ENCODE assay signal across 1 cellular context in genomic region chr4:73401412-73401811, GRCh38.
TF ChIP-seq lines count a peak whose summit lies in the region.

No MANE protein-coding gene starts in this region.

TF ChIP-seq in K562, 482 proteins besides CTCF, POLR2A, EP300 and RAD21:
- no peak for TF ChIP-seq PRPF4 (IDR thresholded peaks at IDR 0.05; ENCODE audit: insufficient read depth, low read depth, low read length, poor library complexity, severe bottlenecking)
- TF ChIP-seq CUX1 (CRISPR knock-in tag; IDR thresholded peaks at IDR 0.05), result no peak
- TF ChIP-seq POLR2AphosphoS5 (IDR thresholded peaks at IDR 0.05; ENCODE audit: control insufficient read depth, insufficient read depth, low read depth, low read length), result no peak
- TF ChIP-seq POLR2G (IDR thresholded peaks at IDR 0.05; ENCODE audit: low read depth, low read length), result no peak
- TF ChIP-seq SNRNP70 (optimal IDR thresholded peaks at IDR 0.05; ENCODE audit: low read depth, low read length), result no peak
- no peak for TF ChIP-seq NFE2 (IDR thresholded peaks at IDR 0.05; ENCODE audit: low read depth)
- no peak for TF ChIP-seq ZNF785 (CRISPR knock-in tag; IDR thresholded peaks at IDR 0.05)
- TF ChIP-seq CEBPZ (IDR thresholded peaks at IDR 0.05; ENCODE audit: borderline replicate concordance, low read depth, low read length), result no peak
- TF ChIP-seq SFPQ (IDR thresholded peaks at IDR 0.05; ENCODE audit: low read depth, low read length), result no peak
- no peak for TF ChIP-seq ZFPM2 (CRISPR knock-in tag; IDR thresholded peaks at IDR 0.05)
- TF ChIP-seq NR4A1 (CRISPR knock-in tag; IDR thresholded peaks at IDR 0.05), result no peak
- no peak for TF ChIP-seq NR4A1 (tag; IDR thresholded peaks at IDR 0.05)
- no peak for TF ChIP-seq CXXC5 (CRISPR knock-in tag; IDR thresholded peaks at IDR 0.05)
- no peak for TF ChIP-seq STAT5A (IDR thresholded peaks at IDR 0.05; ENCODE audit: borderline replicate concordance, low read length)
- TF ChIP-seq CHCHD3 (CRISPR knock-in tag; IDR thresholded peaks at IDR 0.05), result no peak
- TF ChIP-seq ZNF699 (CRISPR knock-in tag; IDR thresholded peaks at IDR 0.05; ENCODE audit: insufficient replicate concordance), result no peak
- no peak for TF ChIP-seq ZNF609 (CRISPR knock-in tag; IDR thresholded peaks at IDR 0.05; ENCODE audit: borderline replicate concordance)
- no peak for TF ChIP-seq U2AF1 (optimal IDR thresholded peaks at IDR 0.05; ENCODE audit: low read depth, low read length)
- no peak for TF ChIP-seq E2F4 (CRISPR knock-in tag; IDR thresholded peaks at IDR 0.05; ENCODE audit: low read depth)
